ENCODE assay signal across 8 cellular contexts in genomic region chr16:27238016-27238587, GRCh38. TPM values are rescaled to one million over a fixed set of nuclear protein-coding genes. Genes with fewer than 3 reads are reported as not detected.
A peak's percentile ranks its signal among the peaks of the same experiment; 100 is the strongest.
DNase-seq lines count a peak whose midpoint lies in the region; ATAC-seq and TF ChIP-seq lines count a peak whose summit lies in the region.

No MANE protein-coding gene starts in this region.

- DNase-seq in coronary artery (ENCODE audit: low spot score) = peak; percentile 72
- DNase-seq in osteocyte (ENCODE audit: extremely low spot score, unreplicated experiment) = no peak
- DNase-seq in GM10266 (ENCODE audit: extremely low spot score) = no peak
- DNase-seq in putamen (ENCODE audit: low spot score) = no peak
- no peak for DNase-seq in testis

- peak overlapping the region; percentile 76 to 94 (median 92) for H3K4me2 ChIP-seq in BLaER1 treated with 17β-estradiol and CSF1 and Interleukin-3, amounts not matched to agents 10 nM and 100 nM
- peak overlapping the region; percentile 76 for H3K4me2 ChIP-seq in OCI-LY3 (ENCODE audit: low read length)

- no peaks in the 10 kb centered on the region for H3K36me3 Mint-ChIP-seq in osteocyte (ENCODE audit: unreplicated experiment)

- H3K9me3 ChIP-seq in BLaER1 treated with 17β-estradiol and CSF1 and Interleukin-3, amounts not matched to agents 10 nM and 100 nM (replicated peaks in 1 of 11) = no peaks in the 10 kb centered on the region
- H3K9me3 ChIP-seq in OCI-LY3 (ENCODE audit: insufficient read depth, low read length) (no peaks in the 10 kb centered on the region; the same call in 1 of the 2 replicates), testis (no peaks in the 10 kb centered on the region)

- peak overlapping the region; percentile 46 to 69 (median 64); a peak in 19 of 22 replicates for H3K9ac ChIP-seq in BLaER1 treated with 17β-estradiol and CSF1 and Interleukin-3, amounts not matched to agents 10 nM and 100 nM
- H3K9ac ChIP-seq in OCI-LY3 (ENCODE audit: low read length) = peak overlapping the region; percentile 52; the same call in 1 of the 2 replicates

- H3K27me3 Mint-ChIP-seq in osteocyte (ENCODE audit: unreplicated experiment) = no peaks in the 10 kb centered on the region

- peaks cover 0 to 7% (median 0%) of the 10 kb centered on the region in 11 experiments; a peak in 2 of 22 replicates for H3K36me3 ChIP-seq in BLaER1 treated with 17β-estradiol and CSF1 and Interleukin-3, amounts not matched to agents 10 nM and 100 nM
- no peaks in the 10 kb centered on the region for H3K36me3 ChIP-seq in OCI-LY3 (replicated peaks; ENCODE audit: low read depth, low read length)
- no peaks in the 10 kb centered on the region for H3K36me3 ChIP-seq in testis (ENCODE audit: low read depth, missing control alignments)

- H3K9me3 Mint-ChIP-seq in osteocyte (ENCODE audit: unreplicated experiment) = no peaks in the 10 kb centered on the region

- H3K4me3 ChIP-seq in BLaER1 treated with 17β-estradiol and CSF1 and Interleukin-3, amounts not matched to agents 10 nM and 100 nM = peak overlapping the region in 3 of 10 experiments; percentile 10 to 25 (median 16); a peak in 3 of 20 replicates
- peak overlapping the region; percentile 56 for H3K4me3 ChIP-seq in OCI-LY3 (ENCODE audit: low read length)
- H3K4me3 ChIP-seq in coronary artery = no peak overlapping the region
- no peak overlapping the region for H3K4me3 ChIP-seq in testis

- intact Hi-C loops in testis (cut with DNase I; ENCODE audit: low total_unique reads) = loop anchor here (5.0 kb wide), 1 partner anchor 129 kb away; no protein-coding TSS in a partner anchor

- 73 to 81% methylated on average over 16 of the region's 16 CpGs for WGBS in testis, 2 donors

- no peaks in the 10 kb centered on the region; the same call in 1 of the 2 replicates for H3K79me2 ChIP-seq in OCI-LY3 (ENCODE audit: low read length)

- no peak overlapping the region for H3K4me3 Mint-ChIP-seq in osteocyte (ENCODE audit: unreplicated experiment)

- H3K27ac ChIP-seq in BLaER1 treated with 17β-estradiol and CSF1 and Interleukin-3, amounts not matched to agents 10 nM and 100 nM = peak overlapping the region; percentile 76 to 84 (median 81); a peak in 20 of 22 replicates
- H3K27ac ChIP-seq in OCI-LY3 (ENCODE audit: low read length) (peak overlapping the region; percentile 43; the same call in 1 of the 2 replicates), coronary artery (peak overlapping the region; percentile 68 to 85), testis (no peak overlapping the region)

- peaks cover 57% of the 10 kb centered on the region for H3K4me1 Mint-ChIP-seq in osteocyte (ENCODE audit: unreplicated experiment)

- no peak overlapping the region for H2AFZ ChIP-seq in OCI-LY3 (ENCODE audit: low read depth, low read length)

- H3K4me1 ChIP-seq in BLaER1 treated with 17β-estradiol and CSF1 and Interleukin-3, amounts not matched to agents 10 nM and 100 nM = peaks cover 65 to 95% (median 80%) of the 10 kb centered on the region in 10 experiments
- H3K4me1 ChIP-seq in OCI-LY3 (ENCODE audit: low read length) (peaks cover 41% of the 10 kb centered on the region), testis (peaks cover 33% of the 10 kb centered on the region)

- TF ChIP-seq CTCF in OCI-LY3 (IDR thresholded peaks at IDR 0.05; ENCODE audit: low read depth, low read length) = no peak
- TF ChIP-seq CTCF in coronary artery (IDR thresholded peaks at IDR 0.05) = no peak
- TF ChIP-seq CTCF in osteocyte (IDR thresholded peaks at IDR 0.05) = no peak
- TF ChIP-seq CTCF in GM10266 (IDR thresholded peaks at IDR 0.05; ENCODE audit: control insufficient read depth, insufficient read depth, low read depth, missing control alignments) = no peak
- TF ChIP-seq CTCF in testis (IDR thresholded peaks at IDR 0.05) = no peak

- ATAC-seq in GM21528 (IDR thresholded peaks at IDR 0.05; ENCODE audit: low FRiP score, unreplicated experiment) = peak; percentile 26

- peak overlapping the region; percentile 85 for H3K27ac Mint-ChIP-seq in osteocyte (ENCODE audit: unreplicated experiment)

- no peaks in the 10 kb centered on the region for H4K20me1 ChIP-seq in BLaER1 treated with 17β-estradiol and CSF1 and Interleukin-3, amounts not matched to agents 10 nM and 100 nM
- H4K20me1 ChIP-seq in OCI-LY3 (ENCODE audit: insufficient read depth, low read length) = no peaks in the 10 kb centered on the region

- TF ChIP-seq POLR2A in testis (IDR thresholded peaks at IDR 0.05) = no peak

- 0 out of 22 replicates have a peak, but pooled peaks cover 0 to 3% (median 0%) of the 10 kb centered on the region in 11 experiments for H3K27me3 ChIP-seq in BLaER1 treated with 17β-estradiol and CSF1 and Interleukin-3, amounts not matched to agents 10 nM and 100 nM
- H3K27me3 ChIP-seq in OCI-LY3 (ENCODE audit: low read depth, low read length) = no peaks in the 10 kb centered on the region
- no peaks in the 10 kb centered on the region for H3K27me3 ChIP-seq in testis

RNA-seq across cellular contexts. Expression of gene NSMCE1, which starts 30.5 kb away (rescaled TPM):
- total RNA-seq in osteocyte (26.4 and 28.3 TPM in 2 replicates), testis (10 to 100 TPM; 58.1 to 71.1 TPM)
- 135 TPM for polyA plus RNA-seq in testis (ENCODE audit: insufficient read depth, low read depth, low replicate concordance)

RNA-seq across cellular contexts. Expression of gene KDM8, which starts 34.8 kb away (rescaled TPM):
- total RNA-seq in osteocyte = 8.3 and 10.3 TPM in 2 replicates
- total RNA-seq in testis = 10 to 100 TPM in 1 of 2 donors, 1 to 10 TPM in 1; 8.3 to 14.7 TPM
- polyA plus RNA-seq in testis (ENCODE audit: insufficient read depth, low read depth, low replicate concordance) = 5.7 TPM

Comparison
In these comparisons a context has a peak if more than half of its experiments do, and no peak if none do; other contexts are left out.
1. H3K27ac ChIP-seq: peak in BLaER1 treated with 17β-estradiol and CSF1 and Interleukin-3, amounts not matched to agents 10 nM and 100 nM (11 of 11), OCI-LY3 (single experiment) and coronary artery (2 of 2); none in testis (0 of 2).